In the genomic region with DNA sequence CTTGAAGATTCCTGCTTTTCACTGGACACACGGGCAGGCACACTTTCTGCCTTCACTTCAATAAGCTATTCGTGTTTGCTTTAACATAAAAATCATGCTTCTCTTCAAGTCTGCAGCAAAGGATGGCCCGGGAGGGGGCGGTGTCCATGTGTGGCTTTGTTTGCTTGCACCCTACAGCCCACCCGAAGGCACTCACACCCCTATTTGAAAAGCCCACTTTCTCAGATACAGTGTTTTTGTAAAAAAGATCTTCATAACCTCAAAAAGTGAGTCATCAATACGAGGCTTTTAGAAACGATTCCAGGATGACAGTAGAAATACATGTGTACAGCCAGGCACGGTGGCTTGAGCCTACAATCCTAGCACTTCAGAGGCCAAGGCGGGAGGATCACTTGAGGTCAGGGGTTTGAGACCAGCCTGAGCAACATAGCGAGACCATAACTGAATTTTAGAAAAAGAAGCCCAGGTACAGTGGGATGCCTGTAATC, we compare ENCODE assay signal across 18 cellular contexts. TPM values are rescaled to one million over a fixed set of nuclear protein-coding genes. Genes with fewer than 3 reads are reported as not detected.
DNase-seq lines count a peak whose midpoint lies in the region; ATAC-seq and TF ChIP-seq lines count a peak whose summit lies in the region.
"Had no signal": no experiment of that assay in that cellular context is flagged by ENCODE, and none has a peak within 500 bp of the region (broad histone marks: within the 10 kb centered on the region; RNA-seq: fewer than 3 reads in every experiment).

No MANE protein-coding gene starts in this region.

- H3K27ac Mint-ChIP-seq in immature natural killer cell = no peak overlapping the region
- H3K27ac Mint-ChIP-seq: activated B cell treated with CpG ODN at 0.5 μM for 24 hours had no signal

- H3K36me3 Mint-ChIP-seq in immature natural killer cell = peaks cover 0 to 3% (median 0%) of the 10 kb centered on the region in 3 donors

- intact Hi-C loops in PC-3 (cut with micrococcal nuclease) = no loop called here

- H3K4me2 ChIP-seq in PC-3 (ENCODE audit: low read length) = no peak overlapping the region
- H3K4me2 ChIP-seq in skeletal muscle satellite cell (ENCODE audit: low read length) = peak overlapping the region; percentile 22

- POLR2A ChIA-PET in PC-3 (lab: Charles Lee; ENCODE audit: unreplicated experiment) = interaction anchor here (0.6 kb wide), 1 partner anchor 116 kb away, joined by 8 read pairs; no protein-coding TSS in a partner anchor

- ATAC-seq in activated CD4-positive, CD25-positive, alpha-beta regulatory T cell treated with anti-CD3 and anti-CD28 coated beads, Interleukin-2, amount 50 U/mL, for 24 hours = no peak
- peak; percentile 32; the same call in 1 of the 2 replicates for ATAC-seq in PC-3
- ATAC-seq: esophagus mucosa; stimulated activated naive CD8-positive, alpha-beta T cell treated with anti-CD3 and anti-CD28 coated beads, Interleukin-15, amount 100 ng/mL, for 72 hours had no signal

- no peak overlapping the region for H3K4me3 Mint-ChIP-seq in immature natural killer cell
- H3K4me3 Mint-ChIP-seq: activated B cell treated with CpG ODN at 0.5 μM for 24 hours; stimulated activated naive CD8-positive, alpha-beta T cell treated with anti-CD3 and anti-CD28 coated beads, Interleukin-15, amount 100 ng/mL, for 72 hours had no signal

- no TSS peak for BruUV-seq in PC-3 (replicated peaks; lab: Mats Ljungman, UMichigan)

- H3K36me3 ChIP-seq in PC-3 (ENCODE audit: low read depth, low read length) = no peaks in the 10 kb centered on the region
- H3K36me3 ChIP-seq in skeletal muscle satellite cell (ENCODE audit: insufficient read depth, low read length) = no peaks in the 10 kb centered on the region
- H3K36me3 ChIP-seq: MG63 had no signal

- no peak overlapping the region for H3K4me3 ChIP-seq in PC-3 (ENCODE audit: low read length)
- H3K4me3 ChIP-seq in fibroblast of mammary gland (ENCODE audit: control insufficient read depth, low read depth, low read length) = no peak overlapping the region
- no peak overlapping the region for H3K4me3 ChIP-seq in skeletal muscle satellite cell (ENCODE audit: low read length)
- H3K4me3 ChIP-seq: MG63, skin epidermis had no signal

- peaks cover 0 to 5% (median 5%) of the 10 kb centered on the region in 3 donors for H3K27me3 Mint-ChIP-seq in immature natural killer cell (ENCODE audit: low read depth in 3 of 3)

- no peaks in the 10 kb centered on the region for H3K9me3 ChIP-seq in PC-3 (ENCODE audit: low read length)
- H3K9me3 ChIP-seq in skeletal muscle satellite cell (replicated peaks; ENCODE audit: low read length) = no peaks in the 10 kb centered on the region
- H3K9me3 ChIP-seq: MG63 had no signal

- TF ChIP-seq CTCF in PC-3 (conservative IDR thresholded peaks at IDR 0.05; ENCODE audit: low read depth, low read length) (peak; percentile 46), fibroblast of mammary gland (conservative IDR thresholded peaks at IDR 0.05; ENCODE audit: control insufficient read depth, insufficient read depth, low read depth, low read length) (peak; percentile 18)

- CTCF ChIA-PET in PC-3 (lab: Charles Lee) = interaction anchor here (0.5 to 1.5 kb wide), 3 partner anchors 96 to 169 kb away, joined by 3 to 5 read pairs (median 4); no protein-coding TSS in a partner anchor

- peaks cover 20% of the 10 kb centered on the region for H3K4me1 ChIP-seq in PC-3 (ENCODE audit: insufficient read depth, low read length)
- peaks cover 19% of the 10 kb centered on the region for H3K4me1 ChIP-seq in skeletal muscle satellite cell (ENCODE audit: control insufficient read depth, insufficient read depth, low read length)

- no peaks in the 10 kb centered on the region for H3K27me3 ChIP-seq in PC-3 (ENCODE audit: low read length)
- H3K27me3 ChIP-seq in skeletal muscle satellite cell (ENCODE audit: control insufficient read depth, insufficient read depth, low read length) = peaks cover 4% of the 10 kb centered on the region
- H3K27me3 ChIP-seq: MG63 had no signal

- 0 out of 2 replicates have a peak overlapping the region, but pooled peaks have one; percentile 26 for H2AFZ ChIP-seq in PC-3 (ENCODE audit: low read length)

- H3K79me2 ChIP-seq in PC-3 (ENCODE audit: low read length) = no peaks in the 10 kb centered on the region

- no peaks in the 10 kb centered on the region for H4K20me1 ChIP-seq in PC-3 (ENCODE audit: low read length)

- H3K9ac ChIP-seq in PC-3 (ENCODE audit: low read length) (no peak overlapping the region), skeletal muscle satellite cell (ENCODE audit: low read depth, low read length) (no peak overlapping the region)

- peaks cover 0 to 2% (median 0%) of the 10 kb centered on the region in 6 donors for H3K9me3 Mint-ChIP-seq in immature natural killer cell
- H3K9me3 Mint-ChIP-seq: activated B cell treated with CpG ODN at 0.5 μM for 24 hours; stimulated activated naive CD8-positive, alpha-beta T cell treated with anti-CD3 and anti-CD28 coated beads, Interleukin-15, amount 100 ng/mL, for 72 hours had no signal

- no peak overlapping the region for H3K27ac ChIP-seq in PC-3 (ENCODE audit: low read length)
- H3K27ac ChIP-seq: skin epidermis had no signal

- peak; percentile 6 for DNase-seq in activated CD4-positive, CD25-positive, alpha-beta regulatory T cell treated with anti-CD3 and anti-CD28 coated beads, Interleukin-2, amount 50 U/mL, for 72 hours
- DNase-seq in PC-3 = peak; percentile 54
- peak; percentile 70 for DNase-seq in fibroblast of mammary gland (ENCODE audit: low read depth)
- no peak for DNase-seq in immature natural killer cell
- DNase-seq in NCI-H2171 treated with DMSO at 0.1 percent for 48 hours (lab: John Stamatoyannopoulos, UW) = no peak
- DNase-seq in NCI-H2227 treated with DMSO at 0.1 percent for 48 hours (lab: John Stamatoyannopoulos, UW) = no peak
- DNase-seq: activated B cell treated with CpG ODN at 0.5 μM for 24 hours; activated T-cell treated with anti-CD3 and anti-CD28 coated beads for 4 hours; amniotic stem cell; COR-L47; cortex of kidney; MG63; NK-92 treated with Interleukin-12 subunit alpha and Interleukin-12 subunit beta, amount 100 ng/mL, for 24 hours; stimulated activated naive CD8-positive, alpha-beta T cell treated with anti-CD3 and anti-CD28 coated beads, Interleukin-15, amount 100 ng/mL, for 72 hours had no signal

- peaks cover 0 to 3% of the 10 kb centered on the region in 2 donors for H3K4me1 Mint-ChIP-seq in immature natural killer cell

- no peaks in the 10 kb centered on the region for H3F3A ChIP-seq in PC-3 (ENCODE audit: low read length, unreplicated experiment)

- H3K9me2 ChIP-seq in PC-3 (replicated peaks; ENCODE audit: low read length) = no peaks in the 10 kb centered on the region

RNA-seq across cellular contexts. Expression of a gene that starts 36.5 kb away (rescaled TPM):
- total RNA-seq in PC-3 (2014; rRNA removed) = 312 and 339 TPM in 2 replicates
- total RNA-seq in skeletal muscle satellite cell (2012; rRNA removed) = 24.2 and 28.4 TPM in 2 replicates
- polyA plus RNA-seq in immature natural killer cell = 10 to 100 TPM; 64.9 to 89.7 (median 88.9) TPM

Comparison
In these comparisons a context has a peak if more than half of its experiments do, and no peak if none do; other contexts are left out.
1. DNase-seq: peak in activated CD4-positive, CD25-positive, alpha-beta regulatory T cell treated with anti-CD3 and anti-CD28 coated beads, Interleukin-2, amount 50 U/mL, for 72 hours (single experiment), PC-3 (single experiment) and fibroblast of mammary gland (single experiment); none in immature natural killer cell (0 of 3), NCI-H2171 treated with DMSO at 0.1 percent for 48 hours (single experiment) and NCI-H2227 treated with DMSO at 0.1 percent for 48 hours (single experiment).